ENCODE assay signal across 8 cellular contexts in genomic region chr9:137240321-137240840, GRCh38. TPM values are rescaled to one million over a fixed set of nuclear protein-coding genes. Genes with fewer than 3 reads are reported as not detected.
DNase-seq lines count a peak whose midpoint lies in the region; ATAC-seq, FAIRE-seq and TF ChIP-seq lines count a peak whose summit lies in the region.

No MANE protein-coding gene starts in this region.

- no peak for FAIRE-seq in keratinocyte (lab: Jason Lieb, UNC)

- peak overlapping the region; percentile 92 for H3K9ac ChIP-seq in keratinocyte (ENCODE audit: control insufficient read depth, extremely low read depth, insufficient read depth, low read length)

- ATAC-seq in GM21717 (IDR thresholded peaks at IDR 0.05; ENCODE audit: unreplicated experiment) = peak; percentile 13

- H3K9me3 ChIP-seq in breast epithelium (no peaks in the 10 kb centered on the region), keratinocyte (ENCODE audit: control insufficient read depth, low read depth, low read length) (no peaks in the 10 kb centered on the region)

- peak overlapping the region; percentile 37 for H2AFZ ChIP-seq in keratinocyte (ENCODE audit: control insufficient read depth, low read length)

- H3K27me3 ChIP-seq in GM06990 (replicated peaks; ENCODE audit: control insufficient read depth, insufficient read depth, low read length) (no peaks in the 10 kb centered on the region), breast epithelium (peaks cover 2 to 6% of the 10 kb centered on the region in 2 donors), keratinocyte (ENCODE audit: control insufficient read depth, extremely low read depth, insufficient read depth, low read length) (no peaks in the 10 kb centered on the region)

- peak overlapping the region; percentile 82 for H3K4me2 ChIP-seq in keratinocyte (ENCODE audit: control insufficient read depth, extremely low read depth, insufficient read depth, low read depth, low read length)

- intact Hi-C loops in breast epithelium (cut with DNase I; ENCODE audit: low total_unique reads) = no loop called here

- dilution Hi-C loops in keratinocyte (cut with MboI; ENCODE audit: extremely low pct_ligation_motif_present, low sequenced_read_pairs) = no loop called here

- peaks cover 33% of the 10 kb centered on the region for H3K79me2 ChIP-seq in keratinocyte (ENCODE audit: control insufficient read depth, insufficient read depth, low read length)

- peaks cover 3% of the 10 kb centered on the region for H3K9me1 ChIP-seq in keratinocyte (ENCODE audit: control insufficient read depth, extremely low read depth, insufficient read depth, low read length)

- H3K36me3 ChIP-seq in GM06990 (ENCODE audit: control insufficient read depth, insufficient read depth, low read length) (peaks cover 18% of the 10 kb centered on the region), breast epithelium (no peaks in the 10 kb centered on the region), keratinocyte (ENCODE audit: control insufficient read depth in 2 of 2, extremely low read depth in 1 of 2, insufficient read depth in 2 of 2, low read length in 2 of 2) (peaks cover 11 to 26% of the 10 kb centered on the region in 2 experiments)

- H3K4me1 ChIP-seq in breast epithelium = peaks cover 5 to 28% of the 10 kb centered on the region in 2 donors
- H3K4me1 ChIP-seq in keratinocyte (ENCODE audit: control insufficient read depth, extremely low read depth, insufficient read depth, low read length) = peaks cover 30% of the 10 kb centered on the region

- TF ChIP-seq CTCF in GM06990 (IDR thresholded peaks at IDR 0.05; ENCODE audit: insufficient read depth, low read length, poor library complexity, severe bottlenecking) = peak; percentile 18
- TF ChIP-seq CTCF in breast epithelium (IDR thresholded peaks at IDR 0.05) = no peak
- TF ChIP-seq CTCF in keratinocyte (optimal IDR thresholded peaks at IDR 0.05 in 1 of 3, IDR thresholded peaks at IDR 0.05 in 1 of 3, conservative IDR thresholded peaks at IDR 0.05 in 1 of 3; ENCODE audit: extremely low read depth in 1 of 3, insufficient read depth in 2 of 3, low read length in 3 of 3) = no peak

- H4K20me1 ChIP-seq in keratinocyte (ENCODE audit: control insufficient read depth, extremely low read depth, insufficient read depth, low read length) = peaks cover 28% of the 10 kb centered on the region

- no peak for DNase-seq in GM06990 (ENCODE audit: extremely low read depth, insufficient read length)
- peak; percentile 81 for DNase-seq in KG1 (lab: John Stamatoyannopoulos, UW)
- peak; percentile 74 for DNase-seq in T1000 (lab: John Stamatoyannopoulos, UW)
- peak; percentile 72 to 79 for DNase-seq in breast epithelium (ENCODE audit: low spot score in 2 of 2)
- no peak for DNase-seq in keratinocyte (ENCODE audit: low read depth, low spot score)
- DNase-seq in stimulated activated CD4-positive, alpha-beta T cell treated with anti-CD3 and anti-CD28 coated beads, Interleukin-12 subunit alpha, Interleukin-12 subunit beta, amount 100 ng/mL, for 48 hours (ENCODE audit: low read depth in 2 of 3, low spot score in 1 of 3) = peak; percentile 30 to 63 (median 40)
- DNase-seq in DMS114 treated with DMSO at 0.1 percent for 48 hours (lab: John Stamatoyannopoulos, UW; ENCODE audit: unreplicated experiment) = no peak

- H3K4me3 ChIP-seq in GM06990 (replicated peaks; ENCODE audit: low read depth, low read length) (peak overlapping the region; percentile 80), breast epithelium (peak overlapping the region; percentile 65 to 98 (median 71)), keratinocyte (ENCODE audit: control insufficient read depth in 2 of 3, extremely low read depth in 1 of 3, insufficient read depth in 2 of 3, low read depth in 1 of 3, low read length in 3 of 3) (peak overlapping the region; percentile 77 to 85 (median 80))

- H3K27ac ChIP-seq in breast epithelium (peak overlapping the region; percentile 91 to 97), keratinocyte (ENCODE audit: control insufficient read depth, insufficient read depth, low read length) (peak overlapping the region; percentile 90)

- TF ChIP-seq POLR2A in breast epithelium (IDR thresholded peaks at IDR 0.05) = peak; percentile 34

RNA-seq across cellular contexts. Expression of gene TUBB4B, which starts 0.7 kb away (rescaled TPM):
- 100 to 1,000 TPM; 112 to 188 (median 183) TPM for total RNA-seq in breast epithelium
- 390 to 693 TPM (median 440 TPM) in 3 replicates for polyA plus RNA-seq in keratinocyte
- polyA plus RNA-seq in keratinocyte (2011; ENCODE audit: low read depth) = 64.2 TPM
- polyA plus RNA-seq in keratinocyte (2011; cell fraction: cytosol; rRNA removed) = 328 and 496 TPM in 2 replicates
- polyA plus RNA-seq in keratinocyte (2011; cell fraction: nucleus; rRNA removed) = 336 and 469 TPM in 2 replicates
- polyA plus RNA-seq in keratinocyte (2012; ENCODE audit: low replicate concordance) = 276 and 744 TPM in 2 replicates
- polyA minus RNA-seq in keratinocyte = 387 to 836 TPM (median 396 TPM) in 3 replicates
- polyA minus RNA-seq in keratinocyte (2011; cell fraction: cytosol; rRNA and poly(A)+ RNA removed) = 512 TPM
- 252 and 259 TPM in 2 replicates for polyA minus RNA-seq in keratinocyte (2011; cell fraction: nucleus; rRNA and poly(A)+ RNA removed)

RNA-seq across cellular contexts. Expression of gene SLC34A3, which starts 9.7 kb away (rescaled TPM):
- not detected for total RNA-seq in breast epithelium
- 0.03 TPM in 1 of 3 replicates, not detected in the others for polyA plus RNA-seq in keratinocyte
- not detected for polyA plus RNA-seq in keratinocyte (2011; ENCODE audit: low read depth)
- polyA plus RNA-seq in keratinocyte (2011; cell fraction: cytosol; rRNA removed) = not detected in 2 replicates
- polyA plus RNA-seq in keratinocyte (2011; cell fraction: nucleus; rRNA removed) = 0.05 TPM in 1 of 2 replicates, not detected in the other
- polyA plus RNA-seq in keratinocyte (2012; ENCODE audit: low replicate concordance) = 0.21 TPM in 1 of 2 replicates, not detected in the other
- not detected in 3 replicates for polyA minus RNA-seq in keratinocyte
- not detected for polyA minus RNA-seq in keratinocyte (2011; cell fraction: cytosol; rRNA and poly(A)+ RNA removed)
- polyA minus RNA-seq in keratinocyte (2011; cell fraction: nucleus; rRNA and poly(A)+ RNA removed) = not detected in 2 replicates

RNA-seq across cellular contexts. Expression of gene STPG3, which starts 10.7 kb away (rescaled TPM):
- not detected for total RNA-seq in breast epithelium
- polyA plus RNA-seq in keratinocyte = not detected in 3 replicates
- polyA plus RNA-seq in keratinocyte (2011; ENCODE audit: low read depth) = not detected
- not detected in 2 replicates for polyA plus RNA-seq in keratinocyte (2011; cell fraction: cytosol; rRNA removed)
- polyA plus RNA-seq in keratinocyte (2011; cell fraction: nucleus; rRNA removed) = not detected in 2 replicates
- not detected in 2 replicates for polyA plus RNA-seq in keratinocyte (2012; ENCODE audit: low replicate concordance)
- not detected in 3 replicates for polyA minus RNA-seq in keratinocyte
- not detected for polyA minus RNA-seq in keratinocyte (2011; cell fraction: cytosol; rRNA and poly(A)+ RNA removed)
- polyA minus RNA-seq in keratinocyte (2011; cell fraction: nucleus; rRNA and poly(A)+ RNA removed) = not detected in 2 replicates

RNA-seq across cellular contexts. Expression of gene RNF224, which starts 13.1 kb away (rescaled TPM):
- under 1 TPM in 1 of 3 donors, not detected in 2; 0.29 TPM for total RNA-seq in breast epithelium
- not detected in 3 replicates for polyA plus RNA-seq in keratinocyte
- polyA plus RNA-seq in keratinocyte (2011; ENCODE audit: low read depth) = not detected
- not detected in 2 replicates for polyA plus RNA-seq in keratinocyte (2011; cell fraction: cytosol; rRNA removed)
- polyA plus RNA-seq in keratinocyte (2011; cell fraction: nucleus; rRNA removed) = 0.11 TPM in 1 of 2 replicates, not detected in the other
- polyA plus RNA-seq in keratinocyte (2012; ENCODE audit: low replicate concordance) = 0.06 and 0.31 TPM in 2 replicates
- polyA minus RNA-seq in keratinocyte = not detected in 3 replicates
- not detected for polyA minus RNA-seq in keratinocyte (2011; cell fraction: cytosol; rRNA and poly(A)+ RNA removed)
- polyA minus RNA-seq in keratinocyte (2011; cell fraction: nucleus; rRNA and poly(A)+ RNA removed) = 0.21 TPM in 1 of 2 replicates, not detected in the other

RNA-seq across cellular contexts. Expression of gene NELFB, which starts 14.7 kb away (rescaled TPM):
- 10 to 100 TPM; 32.6 to 39.2 (median 38.7) TPM for total RNA-seq in breast epithelium
- polyA plus RNA-seq in keratinocyte = 25.1 to 40.2 TPM (median 35.0 TPM) in 3 replicates
- polyA plus RNA-seq in keratinocyte (2011; ENCODE audit: low read depth) = 11.6 TPM
- 29.8 and 55.0 TPM in 2 replicates for polyA plus RNA-seq in keratinocyte (2011; cell fraction: cytosol; rRNA removed)
- polyA plus RNA-seq in keratinocyte (2011; cell fraction: nucleus; rRNA removed) = 36.6 and 50.0 TPM in 2 replicates
- 40.6 and 53.2 TPM in 2 replicates for polyA plus RNA-seq in keratinocyte (2012; ENCODE audit: low replicate concordance)
- 35.7 to 44.2 TPM (median 43.6 TPM) in 3 replicates for polyA minus RNA-seq in keratinocyte
- polyA minus RNA-seq in keratinocyte (2011; cell fraction: cytosol; rRNA and poly(A)+ RNA removed) = 75.4 TPM
- 33.1 and 37.6 TPM in 2 replicates for polyA minus RNA-seq in keratinocyte (2011; cell fraction: nucleus; rRNA and poly(A)+ RNA removed)

Comparison
In these comparisons a context has a peak if more than half of its experiments do, and no peak if none do; other contexts are left out.
1. DNase-seq: peak in KG1 (single experiment), T1000 (single experiment), breast epithelium (2 of 2) and stimulated activated CD4-positive, alpha-beta T cell treated with anti-CD3 and anti-CD28 coated beads, Interleukin-12 subunit alpha, Interleukin-12 subunit beta, amount 100 ng/mL, for 48 hours (3 of 3); none in GM06990 (single experiment), keratinocyte (single experiment) and DMS114 treated with DMSO at 0.1 percent for 48 hours (single experiment).
2. Peak in every context shown above with its lines, with median percentiles within 50 percentile points of each other: H3K4me3 ChIP-seq.